Comparison of ENCODE assay signal across 1 cellular context in genomic region chr5:132410451-132411381, GRCh38.
TF ChIP-seq lines count a peak whose summit lies in the region.

No MANE protein-coding gene starts in this region.

TF ChIP-seq in HepG2, 621 proteins besides CTCF, POLR2A, EP300 and RAD21 (continued from another document and continues in another):
- TF ChIP-seq TOPORS (CRISPR knock-in tag; IDR thresholded peaks at IDR 0.05) = 0 out of 2 replicates have a peak, but pooled peaks have one; percentile 61
- TF ChIP-seq, protein P1, sequence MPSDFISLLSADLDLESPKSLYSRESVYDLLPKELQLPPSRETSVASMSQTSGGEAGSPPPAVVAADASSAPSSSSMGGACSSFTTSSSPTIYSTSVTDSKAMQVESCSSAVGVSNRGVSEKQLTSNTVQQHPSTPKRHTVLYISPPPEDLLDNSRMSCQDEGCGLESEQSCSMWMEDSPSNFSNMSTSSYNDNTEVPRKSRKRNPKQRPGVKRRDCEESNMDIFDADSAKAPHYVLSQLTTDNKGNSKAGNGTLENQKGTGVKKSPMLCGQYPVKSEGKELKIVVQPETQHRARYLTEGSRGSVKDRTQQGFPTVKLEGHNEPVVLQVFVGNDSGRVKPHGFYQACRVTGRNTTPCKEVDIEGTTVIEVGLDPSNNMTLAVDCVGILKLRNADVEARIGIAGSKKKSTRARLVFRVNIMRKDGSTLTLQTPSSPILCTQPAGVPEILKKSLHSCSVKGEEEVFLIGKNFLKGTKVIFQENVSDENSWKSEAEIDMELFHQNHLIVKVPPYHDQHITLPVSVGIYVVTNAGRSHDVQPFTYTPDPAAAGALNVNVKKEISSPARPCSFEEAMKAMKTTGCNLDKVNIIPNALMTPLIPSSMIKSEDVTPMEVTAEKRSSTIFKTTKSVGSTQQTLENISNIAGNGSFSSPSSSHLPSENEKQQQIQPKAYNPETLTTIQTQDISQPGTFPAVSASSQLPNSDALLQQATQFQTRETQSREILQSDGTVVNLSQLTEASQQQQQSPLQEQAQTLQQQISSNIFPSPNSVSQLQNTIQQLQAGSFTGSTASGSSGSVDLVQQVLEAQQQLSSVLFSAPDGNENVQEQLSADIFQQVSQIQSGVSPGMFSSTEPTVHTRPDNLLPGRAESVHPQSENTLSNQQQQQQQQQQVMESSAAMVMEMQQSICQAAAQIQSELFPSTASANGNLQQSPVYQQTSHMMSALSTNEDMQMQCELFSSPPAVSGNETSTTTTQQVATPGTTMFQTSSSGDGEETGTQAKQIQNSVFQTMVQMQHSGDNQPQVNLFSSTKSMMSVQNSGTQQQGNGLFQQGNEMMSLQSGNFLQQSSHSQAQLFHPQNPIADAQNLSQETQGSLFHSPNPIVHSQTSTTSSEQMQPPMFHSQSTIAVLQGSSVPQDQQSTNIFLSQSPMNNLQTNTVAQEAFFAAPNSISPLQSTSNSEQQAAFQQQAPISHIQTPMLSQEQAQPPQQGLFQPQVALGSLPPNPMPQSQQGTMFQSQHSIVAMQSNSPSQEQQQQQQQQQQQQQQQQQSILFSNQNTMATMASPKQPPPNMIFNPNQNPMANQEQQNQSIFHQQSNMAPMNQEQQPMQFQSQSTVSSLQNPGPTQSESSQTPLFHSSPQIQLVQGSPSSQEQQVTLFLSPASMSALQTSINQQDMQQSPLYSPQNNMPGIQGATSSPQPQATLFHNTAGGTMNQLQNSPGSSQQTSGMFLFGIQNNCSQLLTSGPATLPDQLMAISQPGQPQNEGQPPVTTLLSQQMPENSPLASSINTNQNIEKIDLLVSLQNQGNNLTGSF (CRISPR knock-in tag; IDR thresholded peaks at IDR 0.05) = no peak
- TF ChIP-seq NFKBIZ (CRISPR knock-in tag; IDR thresholded peaks at IDR 0.05) = no peak
- TF ChIP-seq, protein P2, sequence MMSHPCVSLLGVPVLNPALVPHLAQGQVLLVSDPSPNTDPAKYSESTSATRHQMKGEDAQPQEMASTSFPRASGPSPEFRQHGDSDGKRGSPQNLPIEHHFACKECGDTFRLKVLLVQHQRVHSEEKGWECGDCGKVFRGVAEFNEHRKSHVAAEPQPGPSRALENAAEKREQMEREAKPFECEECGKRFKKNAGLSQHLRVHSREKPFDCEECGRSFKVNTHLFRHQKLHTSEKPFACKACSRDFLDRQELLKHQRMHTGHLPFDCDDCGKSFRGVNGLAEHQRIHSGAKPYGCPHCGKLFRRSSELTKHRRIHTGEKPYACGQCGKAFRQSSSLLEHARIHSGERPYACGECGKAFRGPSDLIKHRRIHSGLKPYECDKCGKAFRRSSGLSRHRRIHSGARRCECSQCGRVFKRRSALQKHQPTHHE (CRISPR knock-in tag; IDR thresholded peaks at IDR 0.05; ENCODE audit: borderline replicate concordance) = 0 out of 2 replicates have a peak, but pooled peaks have one; percentile 10
- peak; percentile 79 for TF ChIP-seq XRCC5 (optimal IDR thresholded peaks at IDR 0.05; ENCODE audit: low read length)
- TF ChIP-seq ZNF407 (CRISPR knock-in tag; IDR thresholded peaks at IDR 0.05; ENCODE audit: not compliant biosample characterization) = no peak
- TF ChIP-seq ZNF512 (CRISPR knock-in tag; IDR thresholded peaks at IDR 0.05) = no peak
- TF ChIP-seq HOXD1 (CRISPR knock-in tag; IDR thresholded peaks at IDR 0.05) = peak; percentile 26; the same call in 1 of the 2 replicates
- no peak for TF ChIP-seq MATR3 (CRISPR knock-in tag; IDR thresholded peaks at IDR 0.05)
- TF ChIP-seq, protein P3, sequence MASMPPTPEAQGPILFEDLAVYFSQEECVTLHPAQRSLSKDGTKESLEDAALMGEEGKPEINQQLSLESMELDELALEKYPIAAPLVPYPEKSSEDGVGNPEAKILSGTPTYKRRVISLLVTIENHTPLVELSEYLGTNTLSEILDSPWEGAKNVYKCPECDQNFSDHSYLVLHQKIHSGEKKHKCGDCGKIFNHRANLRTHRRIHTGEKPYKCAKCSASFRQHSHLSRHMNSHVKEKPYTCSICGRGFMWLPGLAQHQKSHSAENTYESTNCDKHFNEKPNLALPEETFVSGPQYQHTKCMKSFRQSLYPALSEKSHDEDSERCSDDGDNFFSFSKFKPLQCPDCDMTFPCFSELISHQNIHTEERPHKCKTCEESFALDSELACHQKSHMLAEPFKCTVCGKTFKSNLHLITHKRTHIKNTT (CRISPR knock-in tag; IDR thresholded peaks at IDR 0.05) = no peak
- TF ChIP-seq SUZ12 (IDR thresholded peaks at IDR 0.05; ENCODE audit: low read depth, low read length) = no peak
- TF ChIP-seq ZBTB39 (CRISPR knock-in tag; IDR thresholded peaks at IDR 0.05) = no peak
- TF ChIP-seq ZNF205 (CRISPR knock-in tag; IDR thresholded peaks at IDR 0.05) = no peak
- TF ChIP-seq ATF3 (CRISPR knock-in tag; IDR thresholded peaks at IDR 0.05) = peak; percentile 6; the same call in 1 of the 2 replicates
- TF ChIP-seq ZNF780A (CRISPR knock-in tag; IDR thresholded peaks at IDR 0.05) = no peak
- TF ChIP-seq ZC3H4 (CRISPR knock-in tag; IDR thresholded peaks at IDR 0.05; ENCODE audit: borderline replicate concordance) = no peak
- no peak for TF ChIP-seq ZHX2 (IDR thresholded peaks at IDR 0.05; ENCODE audit: low read depth)
- TF ChIP-seq ZHX2 (CRISPR knock-in tag; IDR thresholded peaks at IDR 0.05; ENCODE audit: borderline replicate concordance) = peak; percentile 82; the same call in 1 of the 2 replicates
- TF ChIP-seq, protein P4, sequence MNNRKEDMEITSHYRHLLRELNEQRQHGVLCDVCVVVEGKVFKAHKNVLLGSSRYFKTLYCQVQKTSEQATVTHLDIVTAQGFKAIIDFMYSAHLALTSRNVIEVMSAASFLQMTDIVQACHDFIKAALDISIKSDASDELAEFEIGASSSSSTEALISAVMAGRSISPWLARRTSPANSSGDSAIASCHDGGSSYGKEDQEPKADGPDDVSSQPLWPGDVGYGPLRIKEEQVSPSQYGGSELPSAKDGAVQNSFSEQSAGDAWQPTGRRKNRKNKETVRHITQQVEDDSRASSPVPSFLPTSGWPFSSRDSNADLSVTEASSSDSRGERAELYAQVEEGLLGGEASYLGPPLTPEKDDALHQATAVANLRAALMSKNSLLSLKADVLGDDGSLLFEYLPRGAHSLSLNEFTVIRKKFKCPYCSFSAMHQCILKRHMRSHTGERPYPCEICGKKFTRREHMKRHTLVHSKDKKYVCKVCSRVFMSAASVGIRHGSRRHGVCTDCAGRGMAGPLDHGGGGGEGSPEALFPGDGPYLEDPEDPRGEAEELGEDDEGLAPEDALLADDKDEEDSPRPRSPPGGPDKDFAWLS (CRISPR knock-in tag; IDR thresholded peaks at IDR 0.05; ENCODE audit: borderline replicate concordance) = no peak
- TF ChIP-seq KMT2B (CRISPR knock-in tag; IDR thresholded peaks at IDR 0.05) = peak; percentile 87
